Comparison of ENCODE assay signal across 19 cellular contexts in the genomic region with DNA sequence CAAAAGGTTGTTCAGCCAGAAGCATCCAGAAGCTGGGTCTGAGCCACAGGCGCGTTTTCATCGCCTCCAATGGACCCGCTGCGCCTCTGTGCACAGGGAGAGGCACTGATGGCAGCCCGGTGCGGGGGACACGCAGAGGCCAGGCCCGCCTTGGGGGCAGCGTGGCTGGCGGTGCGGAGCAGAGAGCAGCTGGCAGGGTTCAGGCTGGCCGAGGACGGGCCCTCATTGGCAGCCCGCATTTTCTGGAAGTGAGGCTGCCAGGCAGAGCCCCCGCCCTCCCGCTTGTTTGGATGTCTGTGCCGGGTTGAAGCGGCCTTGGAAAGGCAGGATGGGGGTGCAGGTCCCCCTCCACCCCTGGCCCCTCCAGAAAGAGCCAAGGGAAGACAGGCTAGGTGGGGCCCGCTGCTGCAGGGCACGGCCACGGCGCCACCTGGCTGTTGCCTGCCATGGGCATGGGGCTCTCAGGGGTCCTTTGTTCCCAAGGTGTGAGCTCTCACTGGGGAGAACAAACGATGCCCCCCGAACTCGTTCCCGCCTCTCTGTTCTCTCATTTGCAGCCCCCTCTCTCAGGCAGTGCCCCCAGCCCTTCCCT. TPM values are rescaled to one million over a fixed set of nuclear protein-coding genes. Genes with fewer than 3 reads are reported as not detected.
DNase-seq lines count a peak whose midpoint lies in the region; ATAC-seq and TF ChIP-seq lines count a peak whose summit lies in the region.
"Had no signal": no experiment of that assay in that cellular context is flagged by ENCODE, and none has a peak within 500 bp of the region (broad histone marks: within the 10 kb centered on the region; RNA-seq: fewer than 3 reads in every experiment).

No MANE protein-coding gene starts in this region.

- peak overlapping the region; percentile 76 for H3K27ac Mint-ChIP-seq in glutamatergic neuron (ENCODE audit: unreplicated experiment)
- H3K27ac Mint-ChIP-seq in activated naive CD4-positive, alpha-beta T cell treated with anti-CD3 and anti-CD28 coated beads, Interleukin-2, amount 10 ng/mL, durations not matched to agents 7 days and 5 days, result no peak overlapping the region
- H3K27ac Mint-ChIP-seq in activated CD4-positive, alpha-beta memory T cell treated with anti-CD3 and anti-CD28 coated beads, Interleukin-2, amount 10 ng/mL, durations not matched to agents 7 days and 5 days, result no peak overlapping the region
- H3K27ac Mint-ChIP-seq: activated naive CD4-positive, alpha-beta T cell treated with anti-CD3 and anti-CD28 coated beads, Interleukin-2, amount 50 U/mL, for 72 hours had no signal

- H3K36me3 ChIP-seq in RWPE2 (ENCODE audit: low read depth) (peaks cover 7% of the 10 kb centered on the region; the same call in 1 of the 2 replicates), Peyer's patch (peaks cover 0 to 17% (median 0%) of the 10 kb centered on the region in 3 donors)

- peaks cover 40% of the 10 kb centered on the region for H3K9me3 Mint-ChIP-seq in glutamatergic neuron (ENCODE audit: unreplicated experiment)
- H3K9me3 Mint-ChIP-seq in activated naive CD4-positive, alpha-beta T cell treated with anti-CD3 and anti-CD28 coated beads, Interleukin-2, amount 10 ng/mL, durations not matched to agents 7 days and 5 days, result peaks cover 14% of the 10 kb centered on the region
- peaks cover 8% of the 10 kb centered on the region for H3K9me3 Mint-ChIP-seq in activated CD4-positive, alpha-beta memory T cell treated with anti-CD3 and anti-CD28 coated beads, Interleukin-2, amount 10 ng/mL, durations not matched to agents 7 days and 5 days

- no peak for ATAC-seq in RWPE2 (ENCODE audit: low read depth)
- no peak for ATAC-seq in HG03457 (IDR thresholded peaks at IDR 0.05; ENCODE audit: unreplicated experiment)
- ATAC-seq: activated naive CD4-positive, alpha-beta T cell treated with anti-CD3 and anti-CD28 coated beads, Interleukin-2, amount 50 U/mL, for 72 hours; left colon; mucosa of descending colon had no signal

- H3K4me3 Mint-ChIP-seq in glutamatergic neuron (ENCODE audit: unreplicated experiment), result peak overlapping the region; percentile 67
- no peak overlapping the region for H3K4me3 Mint-ChIP-seq in activated naive CD4-positive, alpha-beta T cell treated with anti-CD3 and anti-CD28 coated beads, Interleukin-2, amount 10 ng/mL, durations not matched to agents 7 days and 5 days
- H3K4me3 Mint-ChIP-seq in activated CD4-positive, alpha-beta memory T cell treated with anti-CD3 and anti-CD28 coated beads, Interleukin-2, amount 10 ng/mL, durations not matched to agents 7 days and 5 days, result no peak overlapping the region

- no peak for TF ChIP-seq POLR2A in Peyer's patch (IDR thresholded peaks at IDR 0.05)

- no peaks in the 10 kb centered on the region for H3K36me3 Mint-ChIP-seq in glutamatergic neuron (ENCODE audit: unreplicated experiment)
- H3K36me3 Mint-ChIP-seq in activated naive CD4-positive, alpha-beta T cell treated with anti-CD3 and anti-CD28 coated beads, Interleukin-2, amount 10 ng/mL, durations not matched to agents 7 days and 5 days, result peaks cover 6% of the 10 kb centered on the region
- peaks cover 8% of the 10 kb centered on the region for H3K36me3 Mint-ChIP-seq in activated CD4-positive, alpha-beta memory T cell treated with anti-CD3 and anti-CD28 coated beads, Interleukin-2, amount 10 ng/mL, durations not matched to agents 7 days and 5 days (ENCODE audit: low read depth)

- H3K4me1 Mint-ChIP-seq in glutamatergic neuron (ENCODE audit: low read depth, unreplicated experiment), result peaks cover 30% of the 10 kb centered on the region
- peaks cover 3% of the 10 kb centered on the region for H3K4me1 Mint-ChIP-seq in activated naive CD4-positive, alpha-beta T cell treated with anti-CD3 and anti-CD28 coated beads, Interleukin-2, amount 10 ng/mL, durations not matched to agents 7 days and 5 days
- peaks cover 4% of the 10 kb centered on the region for H3K4me1 Mint-ChIP-seq in activated CD4-positive, alpha-beta memory T cell treated with anti-CD3 and anti-CD28 coated beads, Interleukin-2, amount 10 ng/mL, durations not matched to agents 7 days and 5 days

- POLR2A ChIA-PET in activated CD4-positive, alpha-beta memory T cell treated with anti-CD3 and anti-CD28 coated beads, Interleukin-2, amount 10 ng/mL, durations not matched to agents 7 days and 5 days (lab: Charles Lee), result no interaction called here

- DNase-seq in AG09309 (ENCODE audit: low read depth) (no peak), RWPE2 (ENCODE audit: low spot score) (no peak), glutamatergic neuron (no peak), Peyer's patch (no peak)
- no peak for DNase-seq in activated naive CD4-positive, alpha-beta T cell treated with anti-CD3 and anti-CD28 coated beads, Interleukin-2, amount 10 ng/mL, durations not matched to agents 7 days and 5 days
- DNase-seq in activated CD4-positive, alpha-beta memory T cell treated with anti-CD3 and anti-CD28 coated beads, Interleukin-2, amount 10 ng/mL, durations not matched to agents 7 days and 5 days, result no peak
- DNase-seq: activated CD4-positive, alpha-beta T cell treated with anti-CD3 and anti-CD28 coated beads for 4 hours; activated T-cell treated with anti-CD3 and anti-CD28 coated beads for 4 hours; IMR-90; left colon; mucosa of descending colon; NCI-H1436 treated with DMSO at 0.1 percent for 48 hours; stimulated activated CD4-positive, alpha-beta T cell treated with anti-CD3 and anti-CD28 coated beads, Interleukin-4, amount 100 ng/mL, for 1 hour; stimulated activated CD8-positive, alpha-beta memory T cell treated with anti-CD3 and anti-CD28 coated beads, Interleukin-4, amount 100 ng/mL, for 48 hours; T1000 had no signal

- H3K27me3 ChIP-seq in RWPE2 (ENCODE audit: insufficient read depth, poor library complexity, severe bottlenecking), result no peaks in the 10 kb centered on the region
- no peaks in the 10 kb centered on the region for H3K27me3 ChIP-seq in Peyer's patch
- H3K27me3 ChIP-seq: SJSA1 had no signal

- no peak overlapping the region for H3K27ac ChIP-seq in RWPE2 (ENCODE audit: poor library complexity, severe bottlenecking)
- no peak overlapping the region for H3K27ac ChIP-seq in Peyer's patch
- H3K27ac ChIP-seq: SJSA1 had no signal

- peaks cover 28% of the 10 kb centered on the region for H3K27me3 Mint-ChIP-seq in glutamatergic neuron (ENCODE audit: unreplicated experiment)
- H3K27me3 Mint-ChIP-seq in activated naive CD4-positive, alpha-beta T cell treated with anti-CD3 and anti-CD28 coated beads, Interleukin-2, amount 10 ng/mL, durations not matched to agents 7 days and 5 days, result no peaks in the 10 kb centered on the region
- H3K27me3 Mint-ChIP-seq in activated CD4-positive, alpha-beta memory T cell treated with anti-CD3 and anti-CD28 coated beads, Interleukin-2, amount 10 ng/mL, durations not matched to agents 7 days and 5 days, result no peaks in the 10 kb centered on the region

- no peak overlapping the region for H3K4me3 ChIP-seq in AG09309 (ENCODE audit: control insufficient read depth, low read depth, low read length)
- no peak overlapping the region for H3K4me3 ChIP-seq in RWPE2 (ENCODE audit: severe bottlenecking)
- no peak overlapping the region for H3K4me3 ChIP-seq in Peyer's patch
- H3K4me3 ChIP-seq: mucosa of descending colon, SJSA1 had no signal

- peaks cover 8% of the 10 kb centered on the region for H3K9me3 ChIP-seq in RWPE2 (ENCODE audit: severe bottlenecking)
- peaks cover 0 to 7% (median 0%) of the 10 kb centered on the region in 4 donors for H3K9me3 ChIP-seq in Peyer's patch

- CTCF ChIA-PET in activated naive CD4-positive, alpha-beta T cell treated with anti-CD3 and anti-CD28 coated beads, Interleukin-2, amount 10 ng/mL, durations not matched to agents 7 days and 5 days (lab: Charles Lee), result no interaction called here
- CTCF ChIA-PET in activated CD4-positive, alpha-beta memory T cell treated with anti-CD3 and anti-CD28 coated beads, Interleukin-2, amount 10 ng/mL, durations not matched to agents 7 days and 5 days (lab: Charles Lee), result no interaction called here

- peaks cover 13% of the 10 kb centered on the region for H3K4me1 ChIP-seq in RWPE2 (ENCODE audit: insufficient read depth, poor library complexity, severe bottlenecking)
- peaks cover 0 to 5% (median 0%) of the 10 kb centered on the region in 4 donors for H3K4me1 ChIP-seq in Peyer's patch
- H3K4me1 ChIP-seq: SJSA1 had no signal

- peak; percentile 1 for TF ChIP-seq CTCF in AG09309 (IDR thresholded peaks at IDR 0.05; ENCODE audit: control insufficient read depth, insufficient read depth, low read depth, low read length, missing control alignments)
- TF ChIP-seq CTCF in GM12874 (IDR thresholded peaks at IDR 0.05; ENCODE audit: insufficient read depth, low read depth, low read length), result 0 out of 2 replicates have a peak, but pooled peaks have one; percentile 8
- TF ChIP-seq CTCF in RWPE2 (IDR thresholded peaks at IDR 0.05; ENCODE audit: poor library complexity, severe bottlenecking), result peak; percentile 19
- no peak for TF ChIP-seq CTCF in glutamatergic neuron (IDR thresholded peaks at IDR 0.05; ENCODE audit: partially characterized antibody, unreplicated experiment)
- TF ChIP-seq CTCF in Peyer's patch (IDR thresholded peaks at IDR 0.05), result no peak

RNA-seq across cellular contexts. Expression of a gene that starts 18.8 kb away (rescaled TPM):
- total RNA-seq in glutamatergic neuron (ENCODE audit: unreplicated experiment) (473 TPM), Peyer's patch (100 to 1,000 TPM in 3 of 4 donors, 10 to 100 TPM in 1; 79.7 to 196 (median 143) TPM)
- total RNA-seq in activated CD4-positive, alpha-beta memory T cell treated with anti-CD3 and anti-CD28 coated beads, Interleukin-2, amount 10 ng/mL, durations not matched to agents 7 days and 5 days, result 10 to 100 TPM; 18.4 to 19.8 TPM

RNA-seq across cellular contexts. Expression of a gene that starts 56.9 kb away (rescaled TPM):
- total RNA-seq in glutamatergic neuron (ENCODE audit: unreplicated experiment) (7.1 TPM), Peyer's patch (10 to 100 TPM in 1 of 4 donors, 1 to 10 TPM in 3; 2.9 to 10.7 (median 5.2) TPM)
- 10 to 100 TPM; 38.3 to 45.7 TPM for total RNA-seq in activated CD4-positive, alpha-beta memory T cell treated with anti-CD3 and anti-CD28 coated beads, Interleukin-2, amount 10 ng/mL, durations not matched to agents 7 days and 5 days

Comparison
In these comparisons a context has a peak if more than half of its experiments do, and no peak if none do; other contexts are left out.
1. CTCF ChIP-seq: peak in AG09309 (single experiment), GM12874 (single experiment) and RWPE2 (single experiment); none in glutamatergic neuron (single experiment) and Peyer's patch (0 of 6).